Comparison of ENCODE assay signal across 1 cellular context in genomic region chr12:53128780-53129747, GRCh38.
TF ChIP-seq lines count a peak whose summit lies in the region.

No MANE protein-coding gene starts in this region.

TF ChIP-seq in IMR-90, 13 proteins besides CTCF, POLR2A, EP300 and RAD21:
- TF ChIP-seq, protein P1, sequence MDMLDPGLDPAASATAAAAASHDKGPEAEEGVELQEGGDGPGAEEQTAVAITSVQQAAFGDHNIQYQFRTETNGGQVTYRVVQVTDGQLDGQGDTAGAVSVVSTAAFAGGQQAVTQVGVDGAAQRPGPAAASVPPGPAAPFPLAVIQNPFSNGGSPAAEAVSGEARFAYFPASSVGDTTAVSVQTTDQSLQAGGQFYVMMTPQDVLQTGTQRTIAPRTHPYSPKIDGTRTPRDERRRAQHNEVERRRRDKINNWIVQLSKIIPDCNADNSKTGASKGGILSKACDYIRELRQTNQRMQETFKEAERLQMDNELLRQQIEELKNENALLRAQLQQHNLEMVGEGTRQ (IDR thresholded peaks at IDR 0.05; ENCODE audit: low read depth, low read length): no peak
- TF ChIP-seq SMC3 (IDR thresholded peaks at IDR 0.05; ENCODE audit: low read depth, low read length): no peak
- TF ChIP-seq MAFK (IDR thresholded peaks at IDR 0.05; ENCODE audit: low read depth, low read length): no peak
- TF ChIP-seq ELK1 (IDR thresholded peaks at IDR 0.05; ENCODE audit: borderline replicate concordance, low read depth, low read length): no peak
- no peak for TF ChIP-seq RCOR1 (IDR thresholded peaks at IDR 0.05; ENCODE audit: insufficient replicate concordance, low read length)
- TF ChIP-seq FOS (IDR thresholded peaks at IDR 0.05; ENCODE audit: low read depth, low read length): no peak
- no peak for TF ChIP-seq MXI1 (IDR thresholded peaks at IDR 0.05; ENCODE audit: borderline replicate concordance, low read depth, low read length)
- no peak for TF ChIP-seq MAZ (IDR thresholded peaks at IDR 0.05; ENCODE audit: borderline replicate concordance, low read depth, low read length)
- no peak for TF ChIP-seq CHD1 (IDR thresholded peaks at IDR 0.05; ENCODE audit: low read depth, low read length)
- no peak for TF ChIP-seq RFX5 (IDR thresholded peaks at IDR 0.05; ENCODE audit: low read depth, low read length)
- TF ChIP-seq NFE2L2 (IDR thresholded peaks at IDR 0.05; ENCODE audit: low read depth, low read length): no peak
- no peak for TF ChIP-seq BHLHE40 (IDR thresholded peaks at IDR 0.05; ENCODE audit: low read depth, low read length)
- TF ChIP-seq CEBPB (IDR thresholded peaks at IDR 0.05; ENCODE audit: low read depth, low read length): no peak
TF ChIP-seq in IMR-90: peak in this region for 0.
